8 cellular contexts compared by ENCODE assay signal in genomic region chr20:645318-646106, GRCh38. TPM values are rescaled to one million over a fixed set of nuclear protein-coding genes. Genes with fewer than 3 reads are reported as not detected.
DNase-seq lines count a peak whose midpoint lies in the region; ATAC-seq and TF ChIP-seq lines count a peak whose summit lies in the region.

No MANE protein-coding gene starts in this region.

- POLR2A ChIA-PET in PC-3 (lab: Charles Lee; ENCODE audit: unreplicated experiment) = no interaction called here

- CTCF ChIA-PET in PC-3 (lab: Charles Lee) = interaction anchor here (0.6 to 1.3 kb wide), 13 partner anchors 11 to 1503 kb away, joined by 3 to 10 read pairs (median 3); partner anchors contain the start of gene SLC52A3

- no peak overlapping the region for H3K23ac ChIP-seq in neuronal stem cell (ENCODE audit: low read depth, low read length, poor library complexity)

- no CpG with 5 or more reads among the region's 20 CpGs for WGBS in neuronal stem cell (ENCODE audit: extremely low coverage in 2 of 2, insufficient read length in 2 of 2, insufficient replicate concordance in 1 of 2), 2 donors

- no peak overlapping the region for H3K18ac ChIP-seq in neuronal stem cell (ENCODE audit: low read length)

- H3K9ac ChIP-seq in PC-3 (ENCODE audit: low read length) = no peak overlapping the region
- H3K9ac ChIP-seq in neuronal stem cell (ENCODE audit: low read depth, low read length, poor library complexity) = no peak overlapping the region

- H4K20me1 ChIP-seq in PC-3 (ENCODE audit: low read length) = peaks cover 35% of the 10 kb centered on the region

- no TSS peak for BruUV-seq in PC-3 (replicated peaks; lab: Mats Ljungman, UMichigan)

- H4K91ac ChIP-seq in neuronal stem cell (ENCODE audit: low read depth, low read length, poor library complexity) = no peak overlapping the region

- H3K27me3 Mint-ChIP-seq in activated T-cell treated with anti-CD3 and anti-CD28 coated beads, Interleukin-2, amount 50 U/mL, for 4 hours (ENCODE audit: low read depth) = peaks cover 24% of the 10 kb centered on the region

- no peaks in the 10 kb centered on the region for H3K9me3 Mint-ChIP-seq in activated T-cell treated with anti-CD3 and anti-CD28 coated beads, Interleukin-2, amount 50 U/mL, for 4 hours

- H3K4me1 ChIP-seq in PC-3 (ENCODE audit: insufficient read depth, low read length) (no peaks in the 10 kb centered on the region), neuronal stem cell (ENCODE audit: control insufficient read depth in 2 of 2, insufficient read depth in 1 of 2, low read depth in 1 of 2, low read length in 2 of 2) (no peaks in the 10 kb centered on the region), thoracic aorta (ENCODE audit: control insufficient read depth in 1 of 2, low read depth in 2 of 2) (peaks cover 0 to 4% of the 10 kb centered on the region in 2 donors)

- H3K4me3 ChIP-seq in PC-3 (ENCODE audit: low read length) (no peak overlapping the region), neuronal stem cell (ENCODE audit: low read length in 2 of 2) (no peak overlapping the region), thoracic aorta (no peak overlapping the region)

- peak; percentile 96 for TF ChIP-seq CTCF in PC-3 (conservative IDR thresholded peaks at IDR 0.05; ENCODE audit: low read depth, low read length)
- TF ChIP-seq CTCF in thoracic aorta (IDR thresholded peaks at IDR 0.05) = peak; percentile 79

- no peak overlapping the region for H2BK12ac ChIP-seq in neuronal stem cell (ENCODE audit: low read length)

- peaks cover 17% of the 10 kb centered on the region for H3K4me1 Mint-ChIP-seq in activated T-cell treated with anti-CD3 and anti-CD28 coated beads, Interleukin-2, amount 50 U/mL, for 4 hours (ENCODE audit: low read depth)

- H3K4ac ChIP-seq in neuronal stem cell (ENCODE audit: low read length) = no peak overlapping the region

- H3K36me3 Mint-ChIP-seq in activated T-cell treated with anti-CD3 and anti-CD28 coated beads, Interleukin-2, amount 50 U/mL, for 4 hours (ENCODE audit: insufficient read depth) = peaks cover 15% of the 10 kb centered on the region

- H3K4me3 Mint-ChIP-seq in activated T-cell treated with anti-CD3 and anti-CD28 coated beads, Interleukin-2, amount 50 U/mL, for 4 hours = no peak overlapping the region

- H2AFZ ChIP-seq in PC-3 (ENCODE audit: low read length) (no peak overlapping the region), neuronal stem cell (ENCODE audit: low read length) (peak overlapping the region; percentile 75)

- no peak overlapping the region for H2BK5ac ChIP-seq in neuronal stem cell (ENCODE audit: low read length)

- H3K4me2 ChIP-seq in PC-3 (ENCODE audit: low read length) = no peak overlapping the region
- H3K4me2 ChIP-seq in neuronal stem cell (ENCODE audit: insufficient read depth, low read length, poor library complexity, severe bottlenecking) = no peak overlapping the region

- no peak overlapping the region for H2BK15ac ChIP-seq in neuronal stem cell (ENCODE audit: low read length)

- H3K27me3 ChIP-seq in PC-3 (ENCODE audit: low read length) (no peaks in the 10 kb centered on the region), neuronal stem cell (ENCODE audit: control insufficient read depth in 3 of 3, insufficient read depth in 3 of 3, low read depth in 1 of 3, low read length in 3 of 3) (peaks cover 0 to 1% (median 0%) of the 10 kb centered on the region in 3 experiments), thoracic aorta (replicated peaks; ENCODE audit: insufficient read depth) (no peaks in the 10 kb centered on the region)

- ATAC-seq in GM18861 (IDR thresholded peaks at IDR 0.05; ENCODE audit: unreplicated experiment) = peak; percentile 74
- ATAC-seq in PC-3 = peak; percentile 90
- ATAC-seq in activated T-cell treated with anti-CD3 and anti-CD28 coated beads, Interleukin-2, amount 50 U/mL, for 4 hours = peak; percentile 82 to 88
- no peak for ATAC-seq in thoracic aorta (ENCODE audit: insufficient number of reproducible peaks, low FRiP score, low read depth)

- H3K79me1 ChIP-seq in neuronal stem cell (ENCODE audit: low read depth, low read length) = no peaks in the 10 kb centered on the region

- H2AK5ac ChIP-seq in neuronal stem cell (ENCODE audit: low read depth, low read length) = no peak overlapping the region

- no peaks in the 10 kb centered on the region for H3F3A ChIP-seq in PC-3 (ENCODE audit: low read length, unreplicated experiment)

- intact Hi-C loops in PC-3 (cut with micrococcal nuclease) = loop anchor here (1.0 kb wide), 1 partner anchor 84 kb away; no protein-coding TSS in a partner anchor

- DNase-seq in AG08396 (ENCODE audit: low spot score) (peak; percentile 89), HUDEP-2 (lab: John Stamatoyannopoulos, UW; ENCODE audit: unreplicated experiment in 76 of 76) (peak in 57 of 76 experiments; percentile 7 to 70 (median 48)), PC-3 (peak; percentile 82), fibroblast of peridontal ligament (ENCODE audit: extremely low read depth) (peak; percentile 55), neuronal stem cell (ENCODE audit: low spot score) (peak; percentile 70), thoracic aorta (ENCODE audit: low spot score) (no peak)
- peak; percentile 55 for DNase-seq in activated T-cell treated with anti-CD3 and anti-CD28 coated beads, Interleukin-2, amount 50 U/mL, for 4 hours

- H3K9me3 ChIP-seq in PC-3 (ENCODE audit: low read length) (no peaks in the 10 kb centered on the region), neuronal stem cell (replicated peaks in 1 of 2; ENCODE audit: control insufficient read depth in 2 of 2, insufficient read depth in 1 of 2, low read depth in 1 of 2, low read length in 2 of 2) (peaks cover 0 to 2% of the 10 kb centered on the region in 2 donors), thoracic aorta (no peaks in the 10 kb centered on the region)

- H3K14ac ChIP-seq in neuronal stem cell (ENCODE audit: low read length) = no peak overlapping the region

- H2BK120ac ChIP-seq in neuronal stem cell (ENCODE audit: low read depth, low read length) = no peak overlapping the region

- H3K27ac ChIP-seq in PC-3 (ENCODE audit: low read length) (no peak overlapping the region), neuronal stem cell (replicated peaks; ENCODE audit: low read length) (no peak overlapping the region), thoracic aorta (no peak overlapping the region)

- peaks cover 31% of the 10 kb centered on the region for H3K79me2 ChIP-seq in PC-3 (ENCODE audit: low read length)

- no peak overlapping the region for H4K8ac ChIP-seq in neuronal stem cell (ENCODE audit: low read depth, low read length)

- peaks cover 29% of the 10 kb centered on the region for H3K36me3 ChIP-seq in PC-3 (ENCODE audit: low read depth, low read length)
- peaks cover 9 to 29% of the 10 kb centered on the region in 2 donors for H3K36me3 ChIP-seq in neuronal stem cell (replicated peaks in 1 of 2; ENCODE audit: control insufficient read depth in 2 of 2, insufficient read depth in 2 of 2, low read length in 2 of 2)
- H3K36me3 ChIP-seq in thoracic aorta = peaks cover 24% of the 10 kb centered on the region

- no peaks in the 10 kb centered on the region for H3K9me2 ChIP-seq in PC-3 (replicated peaks; ENCODE audit: low read length)

RNA-seq across cellular contexts. Expression of gene SRXN1, which starts 7.5 kb away (rescaled TPM):
- total RNA-seq in PC-3 (2014; rRNA removed) (99.3 and 105 TPM in 2 replicates), thoracic aorta (10 to 100 TPM; 41.7 to 49.4 TPM)
- 10 to 100 TPM; 28.5 to 39.8 (median 38.5) TPM for total RNA-seq in activated T-cell treated with anti-CD3 and anti-CD28 coated beads, Interleukin-2, amount 50 U/mL, for 4 hours
- 10.3 TPM for polyA plus RNA-seq in neuronal stem cell (2013, experiment 1 of 2)
- polyA plus RNA-seq in neuronal stem cell (2013, experiment 2 of 2) = 10.4 TPM

RNA-seq across cellular contexts. Expression of gene SCRT2, which starts 30.1 kb away (rescaled TPM):
- total RNA-seq in PC-3 (2014; rRNA removed) (not detected in 2 replicates), thoracic aorta (not detected)
- total RNA-seq in activated T-cell treated with anti-CD3 and anti-CD28 coated beads, Interleukin-2, amount 50 U/mL, for 4 hours = not detected
- polyA plus RNA-seq in neuronal stem cell (2013, experiment 1 of 2) = 0.06 TPM
- 0.04 TPM for polyA plus RNA-seq in neuronal stem cell (2013, experiment 2 of 2)

RNA-seq across cellular contexts. Expression of gene TCF15, which starts 35.4 kb away (rescaled TPM):
- total RNA-seq in PC-3 (2014; rRNA removed) (0.40 and 0.98 TPM in 2 replicates), thoracic aorta (not detected)
- under 1 TPM in 1 of 3 donors, not detected in 2; 0.21 TPM for total RNA-seq in activated T-cell treated with anti-CD3 and anti-CD28 coated beads, Interleukin-2, amount 50 U/mL, for 4 hours
- 2.0 TPM for polyA plus RNA-seq in neuronal stem cell (2013, experiment 1 of 2)
- polyA plus RNA-seq in neuronal stem cell (2013, experiment 2 of 2) = 1.8 TPM
